ENCODE assay signal across 27 cellular contexts in the genomic region with DNA sequence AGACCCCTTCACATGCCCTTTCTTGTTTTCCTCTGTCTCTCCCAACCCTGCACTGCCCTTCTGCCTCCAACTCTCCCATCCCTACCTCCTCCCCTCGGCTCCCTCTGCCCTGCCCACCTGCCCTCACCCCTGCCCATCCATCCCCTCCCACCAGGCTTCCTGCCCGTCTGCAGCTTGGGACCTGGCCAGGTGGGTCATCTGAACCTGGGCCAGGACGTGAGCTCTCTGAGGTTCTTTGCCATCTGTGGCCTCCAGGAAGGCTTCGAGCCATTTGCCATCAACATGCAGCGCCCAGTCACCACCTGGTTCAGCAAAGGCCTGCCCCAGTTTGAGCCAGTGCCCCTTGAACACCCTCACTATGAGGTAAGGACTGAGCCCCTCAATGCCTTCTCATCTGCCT. TPM values are rescaled to one million over a fixed set of nuclear protein-coding genes. Genes with fewer than 3 reads are reported as not detected.
"Had no signal": no experiment of that assay in that cellular context is flagged by ENCODE, and none has a peak within 500 bp of the region (broad histone marks: within the 10 kb centered on the region; RNA-seq: fewer than 3 reads in every experiment).

No MANE protein-coding gene starts in this region.

- H2AFZ ChIP-seq: neural progenitor cell had no signal

- H3K9ac ChIP-seq: neural progenitor cell had no signal

- H3K27ac ChIP-seq: neural progenitor cell, pancreas, prostate gland, right lobe of liver, sigmoid colon, spleen, stomach, thoracic aorta, thyroid gland, tibial nerve, upper lobe of left lung, vagina had no signal

- H3K4me2 ChIP-seq: neural progenitor cell had no signal

- H3K4me1 ChIP-seq: neural progenitor cell, pancreas, prostate gland, right lobe of liver, sigmoid colon, spleen, stomach, thyroid gland, tibial nerve, upper lobe of left lung, vagina had no signal

- H3K36me3 ChIP-seq: neural progenitor cell, pancreas, prostate gland, right lobe of liver, sigmoid colon, spleen, thoracic aorta, thyroid gland, tibial nerve, upper lobe of left lung, vagina had no signal

- FAIRE-seq: pancreas, small intestine, urothelium cell line had no signal

- DNase-seq: naive thymus-derived CD4-positive, alpha-beta T cell; natural killer cell; occipital lobe; pancreas; right cardiac atrium; right lobe of liver; sigmoid colon; small intestine; spleen; stimulated activated CD4-positive, alpha-beta T cell treated with anti-CD3 and anti-CD28 coated beads, Interleukin-12 subunit alpha, Interleukin-12 subunit beta, amount 100 ng/mL, for 4 hours; stimulated activated CD4-positive, alpha-beta T cell treated with anti-CD3 and anti-CD28 coated beads, Interleukin-1b, Interleukin-23, amount 100 ng/mL, for 48 hours; stimulated activated CD4-positive, alpha-beta T cell treated with anti-CD3 and anti-CD28 coated beads, Interleukin-4, amount 100 ng/mL, for 1 hour; stimulated activated naive B cell treated with anti-CD40 and anti-IgM and Interleukin-4, amounts not matched to agents 10 μg/mL and 1 μg/mL and 100 μg/mL, for 72 hours; stimulated activated naive CD4-positive, alpha-beta T cell treated with Interleukin-2 at 50 U/mL for 16 hours; stomach; thyroid gland; trophoblast cell; upper lobe of left lung had no signal

- H3K27me3 ChIP-seq: neural progenitor cell, pancreas, right lobe of liver, sigmoid colon, thyroid gland, upper lobe of left lung, vagina had no signal

- H3K9me3 ChIP-seq: pancreas, prostate gland, right lobe of liver, sigmoid colon, thoracic aorta, thyroid gland, tibial nerve, upper lobe of left lung, vagina had no signal

- H3K4me3 ChIP-seq: neural progenitor cell, pancreas, prostate gland, right lobe of liver, sigmoid colon, spleen, stomach, thoracic aorta, thyroid gland, tibial nerve, upper lobe of left lung, vagina had no signal

RNA-seq across cellular contexts. Expression of gene RYR1, which starts 35.7 kb away (rescaled TPM):
- polyA plus RNA-seq: naive thymus-derived CD4-positive, alpha-beta T cell had no signal

RNA-seq across cellular contexts. Expression of gene RASGRP4, which starts 43.1 kb away (rescaled TPM):
- total RNA-seq: osteoblast, renal cortical epithelial cell had no signal
- polyA plus RNA-seq: neural cell had no signal
